In the genomic region with DNA sequence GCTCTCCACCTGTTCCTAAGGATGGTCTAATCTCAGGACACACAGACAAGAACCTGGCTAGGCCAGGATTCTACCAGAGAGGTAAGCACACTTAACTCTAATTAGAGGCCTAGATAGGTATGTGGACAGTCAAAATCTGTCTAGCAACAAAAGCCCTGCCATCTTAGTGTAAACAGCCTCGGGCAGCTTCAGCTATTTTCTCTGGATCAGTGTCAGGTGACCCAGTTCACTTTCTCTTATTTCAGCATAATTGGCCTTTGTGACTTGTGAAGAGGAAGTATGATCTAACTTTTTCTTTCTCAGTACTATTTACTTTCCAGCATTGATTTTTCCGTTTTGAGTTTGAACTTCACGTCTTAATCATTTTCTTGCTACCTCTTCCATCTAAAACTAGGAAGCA, we compare ENCODE assay signal across 16 cellular contexts.
A peak's percentile ranks its signal among the peaks of the same experiment; 100 is the strongest.
DNase-seq lines count a peak whose midpoint lies in the region; ATAC-seq and TF ChIP-seq lines count a peak whose summit lies in the region.
"Had no signal": no experiment of that assay in that cellular context is flagged by ENCODE, and none has a peak within 500 bp of the region (broad histone marks: within the 10 kb centered on the region; RNA-seq: fewer than 3 reads in every experiment).

No MANE protein-coding gene starts in this region.

- ATAC-seq in GM18868 (IDR thresholded peaks at IDR 0.05; ENCODE audit: unreplicated experiment) (peak; percentile 55), GM18502 (IDR thresholded peaks at IDR 0.05; ENCODE audit: poor library complexity, unreplicated experiment) (no peak), HG02885 (IDR thresholded peaks at IDR 0.05; ENCODE audit: poor library complexity, unreplicated experiment) (no peak)
- ATAC-seq: lower lobe of right lung had no signal

- TF ChIP-seq CTCF in OCI-LY3 (IDR thresholded peaks at IDR 0.05; ENCODE audit: low read depth, low read length), result no peak

- H3K9me3 ChIP-seq in OCI-LY3 (ENCODE audit: insufficient read depth, low read length), result no peaks in the 10 kb centered on the region
- H3K9me3 ChIP-seq: lower lobe of right lung, SK-N-SH had no signal

- no peaks in the 10 kb centered on the region for H3K36me3 ChIP-seq in OCI-LY3 (replicated peaks; ENCODE audit: low read depth, low read length)
- H3K36me3 ChIP-seq: lower lobe of right lung had no signal

- H3K4me3 ChIP-seq in OCI-LY3 (ENCODE audit: low read length), result no peak overlapping the region
- H3K4me3 ChIP-seq: lower lobe of right lung had no signal

- peak overlapping the region; percentile 36 for H2AFZ ChIP-seq in OCI-LY3 (ENCODE audit: low read depth, low read length)

- DNase-seq in COLO668 (lab: John Stamatoyannopoulos, UW; ENCODE audit: unreplicated experiment) (peak; percentile 20), foreskin melanocyte (peak; percentile 26), mesenteric fat pad (ENCODE audit: low spot score) (no peak)
- no peak for DNase-seq in central memory CD4-positive, alpha-beta T cell
- DNase-seq: activated CD4-positive, alpha-beta memory T cell treated with anti-CD3 and anti-CD28 coated beads, Interleukin-2, amount 10 ng/mL, durations not matched to agents 7 days and 5 days; caudate nucleus; effector memory CD4-positive, alpha-beta T cell; Karpas-422; lower lobe of right lung; NCI-H2029 treated with DMSO at 0.1 percent for 48 hours; SK-N-SH; stimulated activated CD4-positive, alpha-beta T cell treated with anti-CD3 and anti-CD28 coated beads, Interleukin-15, amount 100 ng/mL, for 24 hours had no signal

- H3K4me1 ChIP-seq in OCI-LY3 (ENCODE audit: low read length), result peaks cover 8% of the 10 kb centered on the region
- H3K4me1 ChIP-seq: lower lobe of right lung had no signal

- H3K27ac ChIP-seq in OCI-LY3 (ENCODE audit: low read length), result no peak overlapping the region
- H3K27ac ChIP-seq: lower lobe of right lung had no signal

- no peaks in the 10 kb centered on the region for H3K27me3 ChIP-seq in OCI-LY3 (ENCODE audit: low read depth, low read length)

- peak overlapping the region; percentile 46 for H3K4me2 ChIP-seq in OCI-LY3 (ENCODE audit: low read length)
- H3K4me2 ChIP-seq: SK-N-SH had no signal

- no peaks in the 10 kb centered on the region for H4K20me1 ChIP-seq in OCI-LY3 (ENCODE audit: insufficient read depth, low read length)

- no peaks in the 10 kb centered on the region for H3K79me2 ChIP-seq in OCI-LY3 (ENCODE audit: low read length)

- H3K9ac ChIP-seq in OCI-LY3 (ENCODE audit: low read length), result no peak overlapping the region
- H3K9ac ChIP-seq: SK-N-SH had no signal

Comparison
In these comparisons a context has a peak if more than half of its experiments do, and no peak if none do; other contexts are left out.
1. DNase-seq: peak in COLO668 (single experiment) and foreskin melanocyte (single experiment); none in central memory CD4-positive, alpha-beta T cell (single experiment) and mesenteric fat pad (single experiment).